8 cellular contexts compared by ENCODE assay signal in genomic region chr1:111334169-111334568, GRCh38. TPM values are rescaled to one million over a fixed set of nuclear protein-coding genes. Genes with fewer than 3 reads are reported as not detected.
DNase-seq lines count a peak whose midpoint lies in the region; ATAC-seq and TF ChIP-seq lines count a peak whose summit lies in the region.

No MANE protein-coding gene starts in this region.

- H3K36me3 ChIP-seq in BE2C: no peaks in the 10 kb centered on the region
- H3K36me3 ChIP-seq in HAP-1 (replicated peaks): no peaks in the 10 kb centered on the region
- H3K36me3 ChIP-seq in Peyer's patch: no peaks in the 10 kb centered on the region
- no peaks in the 10 kb centered on the region for H3K36me3 ChIP-seq in adipocyte (ENCODE audit: control insufficient read depth, insufficient read depth, low read length, severe bottlenecking)

- H3K9ac ChIP-seq in adipocyte (ENCODE audit: low read length): peak overlapping the region; percentile 46

- H3K27ac ChIP-seq in Peyer's patch: no peak overlapping the region

- DNase-seq in BE2C (peak; percentile 15), HAP-1 (ENCODE audit: low spot score in 2 of 2) (peak; percentile 74 to 75), Peyer's patch (peak in 2 of 3 donors; percentile 44 to 71), adipocyte (ENCODE audit: low read depth) (peak; percentile 69), iris pigment epithelial cell (ENCODE audit: low read depth) (peak; percentile 39), lower leg skin (ENCODE audit: low spot score in 2 of 2) (no peak)
- peak; percentile 43 for DNase-seq in stimulated activated CD8-positive, alpha-beta memory T cell treated with anti-CD3 and anti-CD28 coated beads, Interleukin-4, amount 100 ng/mL, for 48 hours

- no peaks in the 10 kb centered on the region for H3K9me3 ChIP-seq in BE2C
- peaks cover 12% of the 10 kb centered on the region for H3K9me3 ChIP-seq in HAP-1
- no peaks in the 10 kb centered on the region for H3K9me3 ChIP-seq in Peyer's patch
- H3K9me3 ChIP-seq in adipocyte (ENCODE audit: control insufficient read depth, low read length): peaks cover under 1% of the 10 kb centered on the region

- H3K4me1 ChIP-seq in BE2C: no peaks in the 10 kb centered on the region
- H3K4me1 ChIP-seq in HAP-1: no peaks in the 10 kb centered on the region
- no peaks in the 10 kb centered on the region for H3K4me1 ChIP-seq in Peyer's patch
- H3K4me1 ChIP-seq in adipocyte (ENCODE audit: control insufficient read depth, insufficient read depth, low read length): no peaks in the 10 kb centered on the region

- H3K27me3 ChIP-seq in BE2C (no peaks in the 10 kb centered on the region), HAP-1 (ENCODE audit: low read depth) (no peaks in the 10 kb centered on the region), Peyer's patch (no peaks in the 10 kb centered on the region), adipocyte (replicated peaks; ENCODE audit: control insufficient read depth, insufficient read depth, low read length) (no peaks in the 10 kb centered on the region)

- ATAC-seq in HG02938 (IDR thresholded peaks at IDR 0.05; ENCODE audit: unreplicated experiment): no peak

- in situ Hi-C loops in HAP-1 (cut with MboI; ENCODE audit: low sequenced_read_pairs): loop anchor here (5.0 kb wide), 1 partner anchor 112 kb away; no protein-coding TSS in a partner anchor

- H3K4me3 ChIP-seq in BE2C (ENCODE audit: low read depth, low read length) (no peak overlapping the region), HAP-1 (no peak overlapping the region), Peyer's patch (no peak overlapping the region), adipocyte (ENCODE audit: low read length) (no peak overlapping the region), lower leg skin (ENCODE audit: low read depth, poor library complexity, severe bottlenecking) (no peak overlapping the region)

- no peak for TF ChIP-seq POLR2A in Peyer's patch (IDR thresholded peaks at IDR 0.05)
- no peak for TF ChIP-seq POLR2A in lower leg skin (IDR thresholded peaks at IDR 0.05)

- intact Hi-C loops in lower leg skin (cut with DNase I; ENCODE audit: low total_unique reads): no loop called here

- TF ChIP-seq CTCF in BE2C (IDR thresholded peaks at IDR 0.05; ENCODE audit: low read depth, low read length): peak; percentile 45
- peak in 4 of 6 experiments; percentile 49 to 60 (median 54) for TF ChIP-seq CTCF in Peyer's patch (IDR thresholded peaks at IDR 0.05)
- TF ChIP-seq CTCF in lower leg skin (IDR thresholded peaks at IDR 0.05): no peak

- 60 to 72% methylated on average over 2 of the region's 2 CpGs for WGBS in lower leg skin, 2 donors

RNA-seq across cellular contexts. Expression of gene CHIA, which starts 43.5 kb away (rescaled TPM):
- not detected for polyA plus RNA-seq in BE2C (2012; ENCODE audit: insufficient read depth, insufficient read length, low read depth)
- total RNA-seq in Peyer's patch (not detected), lower leg skin (not detected)

Comparison
In these comparisons a context has a peak if more than half of its experiments do, and no peak if none do; other contexts are left out.
1. DNase-seq: peak in BE2C (single experiment), HAP-1 (2 of 2), Peyer's patch (2 of 3), adipocyte (single experiment), iris pigment epithelial cell (single experiment) and stimulated activated CD8-positive, alpha-beta memory T cell treated with anti-CD3 and anti-CD28 coated beads, Interleukin-4, amount 100 ng/mL, for 48 hours (single experiment); none in lower leg skin (0 of 2).
2. CTCF ChIP-seq: peak in BE2C (single experiment) and Peyer's patch (4 of 6); none in lower leg skin (0 of 3).